Comparison of ENCODE assay signal across 22 cellular contexts in genomic region chr3:111227216-111227615, GRCh38.
DNase-seq lines count a peak whose midpoint lies in the region; FAIRE-seq and TF ChIP-seq lines count a peak whose summit lies in the region.
"Had no signal": no experiment of that assay in that cellular context is flagged by ENCODE, and none has a peak within 500 bp of the region (broad histone marks: within the 10 kb centered on the region; RNA-seq: fewer than 3 reads in every experiment).

No MANE protein-coding gene starts in this region.

- H3K9me3 ChIP-seq in osteoblast (ENCODE audit: low read depth, low read length) (no peaks in the 10 kb centered on the region), kidney (ENCODE audit: control insufficient read depth in 1 of 2, low read length in 2 of 2) (no peaks in the 10 kb centered on the region)
- H3K9me3 ChIP-seq: neutrophil, right lobe of liver, thyroid gland had no signal

- no peaks in the 10 kb centered on the region for H4K20me1 ChIP-seq in osteoblast (ENCODE audit: insufficient read depth, low read length)

- H3K9ac ChIP-seq in kidney (ENCODE audit: low read length in 2 of 2): no peak overlapping the region

- no peak overlapping the region for H3K4me2 ChIP-seq in osteoblast (ENCODE audit: insufficient read depth, low read length)

- no peak for TF ChIP-seq CTCF in osteoblast (IDR thresholded peaks at IDR 0.05; ENCODE audit: extremely low read depth, low read depth, low read length)
- TF ChIP-seq CTCF in kidney (IDR thresholded peaks at IDR 0.05; ENCODE audit: borderline replicate concordance, extremely low read depth, insufficient read depth): no peak

- DNase-seq in GM04503 (ENCODE audit: low read depth): peak; percentile 49
- peak; percentile 82 for DNase-seq in RPMI7951 (ENCODE audit: low read depth)
- peak; percentile 57 for DNase-seq in fibroblast of gingiva (ENCODE audit: low read depth)
- DNase-seq in osteoblast (ENCODE audit: insufficient read length, low spot score, missing footprints): peak; percentile 71
- DNase-seq in HTR-8/SVneo (ENCODE audit: insufficient read length, low spot score): no peak
- DNase-seq in kidney: no peak
- no peak for DNase-seq in NCI-H82 treated with DMSO at 0.1 percent for 48 hours (lab: John Stamatoyannopoulos, UW; ENCODE audit: unreplicated experiment)
- no peak for DNase-seq in NCI-H2029 (lab: John Stamatoyannopoulos, UW)
- DNase-seq: activated CD4-positive, alpha-beta T cell treated with anti-CD3 and anti-CD28 coated beads, Interleukin-2, amount 10 ng/mL, durations not matched to agents 24 days and 14 days; activated naive CD4-positive, alpha-beta T cell treated with anti-CD3 and anti-CD28 coated beads, Interleukin-2, amount 10 ng/mL, durations not matched to agents 7 days and 5 days; activated T-cell treated with anti-CD3 and anti-CD28 coated beads for 4 hours; central memory CD4-positive, alpha-beta T cell; glutamatergic neuron; H9; islet precursor cell; midbrain; right lobe of liver; Right ventricle myocardium superior; stimulated activated CD4-positive, alpha-beta T cell treated with anti-CD3 and anti-CD28 coated beads, Interleukin-4, amount 100 ng/mL, for 24 hours; thyroid gland had no signal

- H3K36me3 ChIP-seq in osteoblast (ENCODE audit: insufficient read depth, low read length) (no peaks in the 10 kb centered on the region), kidney (ENCODE audit: control insufficient read depth in 1 of 2, insufficient read depth in 2 of 2, low read length in 2 of 2) (no peaks in the 10 kb centered on the region)
- H3K36me3 ChIP-seq: neutrophil, right lobe of liver, thyroid gland had no signal

- H3K79me2 ChIP-seq in osteoblast (ENCODE audit: insufficient read depth, low read length): no peaks in the 10 kb centered on the region

- H3K4me3 ChIP-seq in osteoblast (ENCODE audit: insufficient read depth, low read length) (no peak overlapping the region), kidney (ENCODE audit: low read length in 2 of 2) (no peak overlapping the region)
- H3K4me3 ChIP-seq: right lobe of liver, thyroid gland had no signal

- no peaks in the 10 kb centered on the region for H3K27me3 ChIP-seq in osteoblast (ENCODE audit: insufficient read depth, low read length)
- H3K27me3 ChIP-seq: neutrophil, right lobe of liver, thyroid gland had no signal

- intact Hi-C loops in kidney (cut with DNase I): no loop called here

- no peak overlapping the region for H2AFZ ChIP-seq in osteoblast (ENCODE audit: low read length)

- H3K27ac ChIP-seq in osteoblast (ENCODE audit: low read depth, low read length) (no peak overlapping the region), kidney (ENCODE audit: low read depth in 2 of 2, low read length in 2 of 2) (no peak overlapping the region)
- H3K27ac ChIP-seq: C4-2B, neutrophil, right lobe of liver, thyroid gland had no signal

- H3K4me1 ChIP-seq in osteoblast (ENCODE audit: insufficient read depth, low read length): peaks cover 4% of the 10 kb centered on the region
- H3K4me1 ChIP-seq in kidney (ENCODE audit: control insufficient read depth in 1 of 2, insufficient read depth in 1 of 2, low read depth in 1 of 2, low read length in 2 of 2): no peaks in the 10 kb centered on the region
- H3K4me1 ChIP-seq: right lobe of liver, thyroid gland had no signal

- FAIRE-seq in HTR-8/SVneo (lab: Jason Lieb, UNC): no peak
- FAIRE-seq in kidney (lab: Jason Lieb, UNC): no peak

Comparison
In these comparisons a context has a peak if more than half of its experiments do, and no peak if none do; other contexts are left out.
1. DNase-seq: peak in GM04503 (single experiment), RPMI7951 (single experiment), fibroblast of gingiva (single experiment) and osteoblast (single experiment); none in HTR-8/SVneo (single experiment), kidney (single experiment), NCI-H82 treated with DMSO at 0.1 percent for 48 hours (single experiment) and NCI-H2029 (single experiment).